ENCODE assay signal across 8 cellular contexts in genomic region chr15:88546248-88547129, GRCh38. TPM values are rescaled to one million over a fixed set of nuclear protein-coding genes. Genes with fewer than 3 reads are reported as not detected.
DNase-seq lines count a peak whose midpoint lies in the region; ATAC-seq and TF ChIP-seq lines count a peak whose summit lies in the region.

Gene DET1 (minus strand): TSS chr15:88546681. CDS start chr15:88531705, 14,976 bp downstream.

- DNase-seq in GM10266 (ENCODE audit: extremely low spot score): peak; percentile 95
- peak; percentile 98 for DNase-seq in NAMALWA (ENCODE audit: low spot score)
- DNase-seq in SK-MEL-5 (ENCODE audit: low read depth, low spot score): peak; percentile 97
- peak; percentile 97 for DNase-seq in activated naive CD4-positive, alpha-beta T cell treated with anti-CD3 and anti-CD28 coated beads, Interleukin-2, amount 50 U/mL, for 16 hours
- DNase-seq in glomerular visceral epithelial cell (ENCODE audit: extremely low spot score): peak; percentile 98
- peak; percentile 75 for DNase-seq in omental fat pad (ENCODE audit: low spot score)
- peak; percentile 88 for DNase-seq in thoracic aorta (ENCODE audit: low spot score)

- no peaks in the 10 kb centered on the region for H3K36me3 ChIP-seq in thoracic aorta

- peak within 1 kb of the TSS; percentile 93 for H3K4me3 ChIP-seq in thoracic aorta

- no peaks in the 10 kb centered on the region for H3K9me3 ChIP-seq in thoracic aorta

- H3K4me1 ChIP-seq in thoracic aorta (ENCODE audit: control insufficient read depth in 1 of 2, low read depth in 2 of 2): no peaks in the 10 kb centered on the region

- ATAC-seq in HG02571 (IDR thresholded peaks at IDR 0.05; ENCODE audit: unreplicated experiment) (peak; percentile 97), omental fat pad (ENCODE audit: low FRiP score) (peak; percentile 100), thoracic aorta (ENCODE audit: insufficient number of reproducible peaks, low FRiP score, low read depth) (peak; percentile 99)

- H3K27me3 ChIP-seq in thoracic aorta (replicated peaks; ENCODE audit: insufficient read depth): no peaks in the 10 kb centered on the region

- H3K27ac ChIP-seq in thoracic aorta: peak within 1 kb of the TSS; percentile 63 to 64

- in situ Hi-C loops in SK-MEL-5 (cut with HindIII; ENCODE audit: low pct_unique_long_range_greater_than_20kb, low sequenced_read_pairs): no loop called here

- TF ChIP-seq CTCF in GM10266 (IDR thresholded peaks at IDR 0.05; ENCODE audit: control insufficient read depth, insufficient read depth, low read depth, missing control alignments): peak; percentile 95
- TF ChIP-seq CTCF in omental fat pad (IDR thresholded peaks at IDR 0.05): no peak
- TF ChIP-seq CTCF in thoracic aorta (IDR thresholded peaks at IDR 0.05): peak; percentile 71

RNA-seq across cellular contexts. Expression of gene DET1, which starts in this region (rescaled TPM):
- 7.6 and 9.6 TPM in 2 replicates for total RNA-seq in SK-MEL-5 (2014; rRNA removed; shearing (Covaris generic))
- polyA plus RNA-seq in SK-MEL-5 (2015; cell fraction: cytosol; rRNA removed): 8.5 and 9.9 TPM in 2 replicates
- 13.9 and 17.8 TPM in 2 replicates for polyA plus RNA-seq in SK-MEL-5 (2015; cell fraction: nucleus; rRNA removed)
- 1 to 10 TPM; 4.1 to 8.7 (median 6.7) TPM for total RNA-seq in omental fat pad
- 1 to 10 TPM; 6.0 to 8.5 TPM for total RNA-seq in thoracic aorta

Comparison
In these comparisons a context has a peak if more than half of its experiments do, and no peak if none do; other contexts are left out.
1. Peak in every context shown above with its lines: DNase-seq, ATAC-seq, H3K4me3 ChIP-seq and H3K27ac ChIP-seq.
2. CTCF ChIP-seq: peak in GM10266 (single experiment) and thoracic aorta (single experiment); none in omental fat pad (0 of 3).